Comparison of ENCODE assay signal across 20 cellular contexts in genomic region chr18:40355701-40356100, GRCh38.
DNase-seq lines count a peak whose midpoint lies in the region; ATAC-seq and TF ChIP-seq lines count a peak whose summit lies in the region.
"Had no signal": no experiment of that assay in that cellular context is flagged by ENCODE, and none has a peak within 500 bp of the region (broad histone marks: within the 10 kb centered on the region; RNA-seq: fewer than 3 reads in every experiment).

No MANE protein-coding gene starts in this region.

- H3K4me1 ChIP-seq in PC-3 (ENCODE audit: insufficient read depth, low read length), result no peaks in the 10 kb centered on the region
- H3K4me1 ChIP-seq: BE2C, colonic mucosa, lower lobe of right lung, upper lobe of right lung had no signal

- H3K9me2 ChIP-seq in PC-3 (replicated peaks; ENCODE audit: low read length) (no peaks in the 10 kb centered on the region), neural cell (ENCODE audit: insufficient read depth, low read length) (no peaks in the 10 kb centered on the region)

- TF ChIP-seq EP300 in neural cell (conservative IDR thresholded peaks at IDR 0.05; ENCODE audit: poor library complexity, severe bottlenecking), result no peak

- intact Hi-C loops in PC-3 (cut with micrococcal nuclease), result no loop called here

- no peaks in the 10 kb centered on the region for H3K9me3 ChIP-seq in PC-3 (ENCODE audit: low read length)
- no peaks in the 10 kb centered on the region for H3K9me3 ChIP-seq in neural cell (ENCODE audit: low read length)
- H3K9me3 ChIP-seq: BE2C, colonic mucosa, lower lobe of right lung, ovary, sigmoid colon, upper lobe of right lung had no signal

- H3K79me2 ChIP-seq in PC-3 (ENCODE audit: low read length) (no peaks in the 10 kb centered on the region), neural cell (replicated peaks; ENCODE audit: insufficient read depth, low read length) (no peaks in the 10 kb centered on the region)

- TF ChIP-seq CTCF in PC-3 (conservative IDR thresholded peaks at IDR 0.05; ENCODE audit: low read depth, low read length) (no peak), choroid plexus epithelial cell (conservative IDR thresholded peaks at IDR 0.05; ENCODE audit: low read depth, low read length) (no peak), neural cell (IDR thresholded peaks at IDR 0.05; ENCODE audit: poor library complexity, severe bottlenecking) (no peak)

- CTCF ChIA-PET in PC-3 (lab: Charles Lee), result no interaction called here

- H4K20me1 ChIP-seq in PC-3 (ENCODE audit: low read length), result no peaks in the 10 kb centered on the region
- H4K20me1 ChIP-seq in neural cell (ENCODE audit: insufficient read depth), result no peaks in the 10 kb centered on the region

- H2AFZ ChIP-seq in PC-3 (ENCODE audit: low read length) (no peak overlapping the region), neural cell (ENCODE audit: low read depth, low read length) (no peak overlapping the region)

- DNase-seq in ELR (ENCODE audit: low read depth), result peak; percentile 40
- peak; percentile 46 for DNase-seq in PC-3
- peak; percentile 24 for DNase-seq in choroid plexus epithelial cell (ENCODE audit: low read depth)
- no peak for DNase-seq in NCI-H2196 treated with DMSO at 0.1 percent for 48 hours (lab: John Stamatoyannopoulos, UW; ENCODE audit: unreplicated experiment)
- DNase-seq in stimulated activated CD4-positive, alpha-beta T cell treated with anti-CD3 and anti-CD28 coated beads, Interleukin-15, amount 100 ng/mL, for 24 hours, result no peak
- DNase-seq in SIG-M5 (lab: John Stamatoyannopoulos, UW), result no peak
- DNase-seq: activated CD4-positive, alpha-beta T cell treated with anti-CD3 and anti-CD28 coated beads, Interleukin-2, amount 10 ng/mL, durations not matched to agents 7 days and 5 days; activated CD8-positive, alpha-beta memory T cell treated with anti-CD3 and anti-CD28 coated beads, Interleukin-2, amount 50 U/mL, for 4 hours; activated gamma-delta T cell; amygdala; BE2C; Calu3; colonic mucosa; lower lobe of right lung; NCI-H1105; ovary; sigmoid colon; stimulated activated naive CD8-positive, alpha-beta T cell treated with anti-CD3 and anti-CD28 coated beads, Interleukin-15, amount 100 ng/mL, for 72 hours; upper lobe of right lung had no signal

- H3F3A ChIP-seq in PC-3 (ENCODE audit: low read length, unreplicated experiment) (no peaks in the 10 kb centered on the region), neural cell (ENCODE audit: insufficient read depth, low read length, poor library complexity, severe bottlenecking) (no peaks in the 10 kb centered on the region)

- POLR2A ChIA-PET in PC-3 (lab: Charles Lee; ENCODE audit: unreplicated experiment), result no interaction called here

- BruUV-seq in PC-3 (replicated peaks; lab: Mats Ljungman, UMichigan), result no TSS peak

- H3K9ac ChIP-seq in PC-3 (ENCODE audit: low read length) (no peak overlapping the region), neural cell (ENCODE audit: low read length) (no peak overlapping the region)

- H3K4me3 ChIP-seq in PC-3 (ENCODE audit: low read length) (no peak overlapping the region), choroid plexus epithelial cell (ENCODE audit: low read depth, low read length) (no peak overlapping the region), neural cell (ENCODE audit: low read length) (no peak overlapping the region)
- H3K4me3 ChIP-seq: colonic mucosa, lower lobe of right lung, ovary, sigmoid colon, upper lobe of right lung had no signal

- no peak overlapping the region for H3K27ac ChIP-seq in PC-3 (ENCODE audit: low read length)
- H3K27ac ChIP-seq in neural cell (ENCODE audit: low read length), result peak overlapping the region; percentile 6
- H3K27ac ChIP-seq: colonic mucosa, lower lobe of right lung, ovary, sigmoid colon, upper lobe of right lung had no signal

- H3K27me3 ChIP-seq in PC-3 (ENCODE audit: low read length) (no peaks in the 10 kb centered on the region), neural cell (ENCODE audit: insufficient read depth, low read depth, low read length) (no peaks in the 10 kb centered on the region)
- H3K27me3 ChIP-seq: BE2C, colonic mucosa, ovary, sigmoid colon, upper lobe of right lung had no signal

- H3K36me3 ChIP-seq in PC-3 (ENCODE audit: low read depth, low read length) (no peaks in the 10 kb centered on the region), neural cell (ENCODE audit: insufficient read depth, low read length) (no peaks in the 10 kb centered on the region)
- H3K36me3 ChIP-seq: BE2C, colonic mucosa, lower lobe of right lung, ovary, sigmoid colon, upper lobe of right lung had no signal

- H3K4me2 ChIP-seq in PC-3 (ENCODE audit: low read length) (no peak overlapping the region), neural cell (ENCODE audit: low read length) (no peak overlapping the region)

- ATAC-seq in PC-3, result peak; percentile 81
- ATAC-seq: lower lobe of right lung; stimulated activated naive CD8-positive, alpha-beta T cell treated with anti-CD3 and anti-CD28 coated beads, Interleukin-15, amount 100 ng/mL, for 72 hours; upper lobe of right lung had no signal

- no peak for TF ChIP-seq RAD21 in neural cell (conservative IDR thresholded peaks at IDR 0.05)

TF ChIP-seq in neural cell, 6 proteins besides CTCF, POLR2A, EP300 and RAD21:
- TF ChIP-seq SMC3 (conservative IDR thresholded peaks at IDR 0.05; ENCODE audit: poor library complexity) (no peak), REST (IDR thresholded peaks at IDR 0.05; ENCODE audit: borderline replicate concordance) (no peak), POLR2AphosphoS5 (IDR thresholded peaks at IDR 0.05) (no peak), MXI1 (conservative IDR thresholded peaks at IDR 0.05; ENCODE audit: poor library complexity, severe bottlenecking) (no peak), EZH2 (IDR thresholded peaks at IDR 0.05; ENCODE audit: borderline replicate concordance, insufficient read depth, low read length, poor library complexity, severe bottlenecking) (no peak), TAF1 (IDR thresholded peaks at IDR 0.05; ENCODE audit: low read depth) (no peak)

Comparison
In these comparisons a context has a peak if more than half of its experiments do, and no peak if none do; other contexts are left out.
1. DNase-seq: peak in ELR (single experiment), PC-3 (single experiment) and choroid plexus epithelial cell (single experiment); none in NCI-H2196 treated with DMSO at 0.1 percent for 48 hours (single experiment), stimulated activated CD4-positive, alpha-beta T cell treated with anti-CD3 and anti-CD28 coated beads, Interleukin-15, amount 100 ng/mL, for 24 hours (single experiment) and SIG-M5 (single experiment).